1 cellular context compared by ENCODE assay signal in genomic region chr4:86935499-86935832, GRCh38.
TF ChIP-seq lines count a peak whose summit lies in the region.

No MANE protein-coding gene starts in this region.

TF ChIP-seq in endothelial cell of umbilical vein, 7 proteins besides CTCF, POLR2A, EP300 and RAD21 (continued from another document):
- no peak for TF ChIP-seq MYC (IDR thresholded peaks at IDR 0.05; ENCODE audit: low read depth, low read length)
